Comparison of ENCODE assay signal across 16 cellular contexts in the genomic region with DNA sequence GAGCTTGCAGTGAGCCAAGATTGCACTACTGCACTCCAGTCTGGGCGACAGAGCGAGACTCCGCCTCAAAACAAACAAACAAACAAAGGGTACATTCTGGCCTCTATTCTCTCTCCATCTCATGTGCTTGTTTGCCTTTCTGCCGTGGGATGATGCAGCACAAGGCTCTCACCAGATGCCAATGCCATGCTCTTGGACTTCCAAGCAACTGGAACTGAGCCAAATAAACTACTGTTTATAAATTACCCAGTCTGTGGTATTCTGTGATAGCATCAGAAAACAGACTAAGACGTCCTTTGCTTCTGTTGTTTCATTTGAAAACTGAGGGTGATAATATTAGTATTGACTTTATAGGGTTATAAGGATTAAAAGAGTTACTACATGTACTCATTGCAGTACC. TPM values are rescaled to one million over a fixed set of nuclear protein-coding genes. Genes with fewer than 3 reads are reported as not detected.
"Had no signal": no experiment of that assay in that cellular context is flagged by ENCODE, and none has a peak within 500 bp of the region (broad histone marks: within the 10 kb centered on the region; RNA-seq: fewer than 3 reads in every experiment).

No MANE protein-coding gene starts in this region.

- DNase-seq: activated effector memory CD4-positive, alpha-beta T cell treated with Interleukin-2 at 50 U/mL for 16 hours; activated naive CD8-positive, alpha-beta T cell treated with anti-CD3 and anti-CD28 coated beads for 36 hours; anterior cingulate cortex; hippocampal formation; kidney glomerular epithelial cell; nucleus accumbens; right cardiac atrium; small intestine; thyroid gland had no signal

- H3K9me3 ChIP-seq: thyroid gland, vagina had no signal

- ATAC-seq: right cardiac atrium; stimulated activated effector memory CD8-positive, alpha-beta T cell treated with anti-CD3 and anti-CD28 coated beads, Interleukin-12 subunit alpha, Interleukin-12 subunit beta, amount 100 ng/mL, for 72 hours; WTC11 had no signal

- H3K9me3 Mint-ChIP-seq: stimulated activated effector memory CD8-positive, alpha-beta T cell treated with anti-CD3 and anti-CD28 coated beads, Interleukin-12 subunit alpha, Interleukin-12 subunit beta, amount 100 ng/mL, for 72 hours; WTC11 had no signal

- H3K27ac ChIP-seq: thyroid gland, vagina had no signal

- H3K27me3 Mint-ChIP-seq: activated naive CD8-positive, alpha-beta T cell treated with anti-CD3 and anti-CD28 coated beads for 36 hours had no signal

- H3K4me3 Mint-ChIP-seq: mesothelial cell of epicardium, WTC11 had no signal

- H3K27me3 ChIP-seq: thyroid gland, vagina had no signal

- H3K27ac Mint-ChIP-seq: activated naive CD8-positive, alpha-beta T cell treated with anti-CD3 and anti-CD28 coated beads for 36 hours; mesothelial cell of epicardium; WTC11 had no signal

- H3K4me3 ChIP-seq: thyroid gland, vagina had no signal

- H3K36me3 ChIP-seq: thyroid gland, vagina had no signal

RNA-seq across cellular contexts. Expression of a gene that starts 23.9 kb away (rescaled TPM):
- total RNA-seq: chondrocyte, mesothelial cell of epicardium had no signal

RNA-seq across cellular contexts. Expression of a gene that starts 44.6 kb away (rescaled TPM):
- total RNA-seq: chondrocyte, dermis microvascular lymphatic vessel endothelial cell, glomerular endothelial cell had no signal
